In genomic region chr18:48136051-48136543, GRCh38 we compare ENCODE assay signal across 11 cellular contexts.
DNase-seq lines count a peak whose midpoint lies in the region; ATAC-seq and TF ChIP-seq lines count a peak whose summit lies in the region.
"Had no signal": no experiment of that assay in that cellular context is flagged by ENCODE, and none has a peak within 500 bp of the region (broad histone marks: within the 10 kb centered on the region; RNA-seq: fewer than 3 reads in every experiment).

No MANE protein-coding gene starts in this region.

- H3K27me3 Mint-ChIP-seq in CD4-positive, alpha-beta memory T cell, result peaks cover 31 to 37% of the 10 kb centered on the region in 2 donors
- H3K27me3 Mint-ChIP-seq in glutamatergic neuron (ENCODE audit: unreplicated experiment) (peaks cover 22% of the 10 kb centered on the region), osteocyte (ENCODE audit: unreplicated experiment) (peaks cover 64% of the 10 kb centered on the region)

- CTCF ChIA-PET in CD4-positive, alpha-beta memory T cell (lab: Charles Lee; ENCODE audit: partially characterized antibody), result no interaction called here

- no peaks in the 10 kb centered on the region for H3K9me3 Mint-ChIP-seq in CD4-positive, alpha-beta memory T cell
- H3K9me3 Mint-ChIP-seq in glutamatergic neuron (ENCODE audit: unreplicated experiment), result peaks cover 3% of the 10 kb centered on the region
- no peaks in the 10 kb centered on the region for H3K9me3 Mint-ChIP-seq in osteocyte (ENCODE audit: unreplicated experiment)
- H3K9me3 Mint-ChIP-seq: stimulated activated naive B cell treated with anti-CD40 and anti-IgM and Interleukin-4, amounts not matched to agents 10 μg/mL and 1 μg/mL and 100 μg/mL, for 72 hours had no signal

- peaks cover 8% of the 10 kb centered on the region for H3K4me1 ChIP-seq in CD4-positive, alpha-beta memory T cell (ENCODE audit: insufficient read depth, low read length)

- POLR2A ChIA-PET in CD4-positive, alpha-beta memory T cell (lab: Charles Lee; ENCODE audit: partially characterized antibody), result no interaction called here

- no peak for ATAC-seq in HG03457 (IDR thresholded peaks at IDR 0.05; ENCODE audit: unreplicated experiment)
- no peak for ATAC-seq in GM18517 (IDR thresholded peaks at IDR 0.05; ENCODE audit: unreplicated experiment)
- ATAC-seq in HG03159 (IDR thresholded peaks at IDR 0.05; ENCODE audit: unreplicated experiment), result no peak
- ATAC-seq: stimulated activated naive B cell treated with anti-CD40 and anti-IgM and Interleukin-4, amounts not matched to agents 10 μg/mL and 1 μg/mL and 100 μg/mL, for 72 hours had no signal

- peaks cover 6 to 9% (median 7%) of the 10 kb centered on the region in 4 donors for H3K4me1 Mint-ChIP-seq in CD4-positive, alpha-beta memory T cell
- peaks cover 3% of the 10 kb centered on the region for H3K4me1 Mint-ChIP-seq in glutamatergic neuron (ENCODE audit: low read depth, unreplicated experiment)
- peaks cover 36% of the 10 kb centered on the region for H3K4me1 Mint-ChIP-seq in osteocyte (ENCODE audit: unreplicated experiment)

- no peak overlapping the region for H3K27ac Mint-ChIP-seq in CD4-positive, alpha-beta memory T cell
- H3K27ac Mint-ChIP-seq in glutamatergic neuron (ENCODE audit: unreplicated experiment) (no peak overlapping the region), osteocyte (ENCODE audit: unreplicated experiment) (no peak overlapping the region)

- no peaks in the 10 kb centered on the region for H3K36me3 ChIP-seq in CD4-positive, alpha-beta memory T cell (ENCODE audit: insufficient read depth, low read length)

- peak overlapping the region in 5 of 8 donors; percentile 19 to 62 (median 40) for H3K4me3 Mint-ChIP-seq in CD4-positive, alpha-beta memory T cell
- H3K4me3 Mint-ChIP-seq in glutamatergic neuron (ENCODE audit: unreplicated experiment) (peak overlapping the region; percentile 75), osteocyte (ENCODE audit: unreplicated experiment) (peak overlapping the region; percentile 74)
- H3K4me3 Mint-ChIP-seq: stimulated activated naive B cell treated with anti-CD40 and anti-IgM and Interleukin-4, amounts not matched to agents 10 μg/mL and 1 μg/mL and 100 μg/mL, for 72 hours had no signal

- no peaks in the 10 kb centered on the region for H3K36me3 Mint-ChIP-seq in CD4-positive, alpha-beta memory T cell
- peaks cover 4% of the 10 kb centered on the region for H3K36me3 Mint-ChIP-seq in glutamatergic neuron (ENCODE audit: unreplicated experiment)
- H3K36me3 Mint-ChIP-seq in osteocyte (ENCODE audit: unreplicated experiment), result no peaks in the 10 kb centered on the region
- H3K36me3 Mint-ChIP-seq: stimulated activated naive B cell treated with anti-CD40 and anti-IgM and Interleukin-4, amounts not matched to agents 10 μg/mL and 1 μg/mL and 100 μg/mL, for 72 hours had no signal

- no peak for DNase-seq in CD4-positive, alpha-beta memory T cell
- DNase-seq in NCI-H748 (lab: John Stamatoyannopoulos, UW; ENCODE audit: unreplicated experiment) (peak; percentile 54), glutamatergic neuron (peak; percentile 44), osteocyte (ENCODE audit: extremely low spot score, unreplicated experiment) (no peak), ACHN (no peak)
- DNase-seq: activated gamma-delta T cell treated with Interleukin-2 at 50 U/mL for 16 hours; kidney glomerular epithelial cell; stimulated activated naive B cell treated with anti-CD40 and anti-IgM and Interleukin-4, amounts not matched to agents 10 μg/mL and 1 μg/mL and 100 μg/mL, for 72 hours had no signal

- in situ Hi-C loops in ACHN (cut with HindIII; ENCODE audit: low pct_ligation_motif_present, low pct_unique_long_range_greater_than_20kb, low sequenced_read_pairs), result no loop called here

- H3K27me3 ChIP-seq in CD4-positive, alpha-beta memory T cell (ENCODE audit: insufficient read depth, low read length), result peaks cover 8% of the 10 kb centered on the region

- intact Hi-C loops in CD4-positive, alpha-beta memory T cell (cut with micrococcal nuclease), result no loop called here

- no peaks in the 10 kb centered on the region for H3K9me3 ChIP-seq in CD4-positive, alpha-beta memory T cell (ENCODE audit: control insufficient read depth in 1 of 2, low read length in 2 of 2)

- no peak for TF ChIP-seq CTCF in glutamatergic neuron (IDR thresholded peaks at IDR 0.05; ENCODE audit: partially characterized antibody, unreplicated experiment)
- no peak for TF ChIP-seq CTCF in osteocyte (IDR thresholded peaks at IDR 0.05)

- no peak overlapping the region for H3K4me3 ChIP-seq in CD4-positive, alpha-beta memory T cell (ENCODE audit: low read length in 2 of 2)

- H3K27ac ChIP-seq in CD4-positive, alpha-beta memory T cell (ENCODE audit: low read depth, low read length), result no peak overlapping the region

Comparison
In these comparisons a context has a peak if more than half of its experiments do, and no peak if none do; other contexts are left out.
1. DNase-seq: peak in NCI-H748 (single experiment) and glutamatergic neuron (single experiment); none in CD4-positive, alpha-beta memory T cell (0 of 5), osteocyte (single experiment) and ACHN (single experiment).
2. Peak in every context shown above with its lines, with median percentiles within 50 percentile points of each other: H3K4me3 Mint-ChIP-seq.